ENCODE assay signal across 1 cellular context in the genomic region with DNA sequence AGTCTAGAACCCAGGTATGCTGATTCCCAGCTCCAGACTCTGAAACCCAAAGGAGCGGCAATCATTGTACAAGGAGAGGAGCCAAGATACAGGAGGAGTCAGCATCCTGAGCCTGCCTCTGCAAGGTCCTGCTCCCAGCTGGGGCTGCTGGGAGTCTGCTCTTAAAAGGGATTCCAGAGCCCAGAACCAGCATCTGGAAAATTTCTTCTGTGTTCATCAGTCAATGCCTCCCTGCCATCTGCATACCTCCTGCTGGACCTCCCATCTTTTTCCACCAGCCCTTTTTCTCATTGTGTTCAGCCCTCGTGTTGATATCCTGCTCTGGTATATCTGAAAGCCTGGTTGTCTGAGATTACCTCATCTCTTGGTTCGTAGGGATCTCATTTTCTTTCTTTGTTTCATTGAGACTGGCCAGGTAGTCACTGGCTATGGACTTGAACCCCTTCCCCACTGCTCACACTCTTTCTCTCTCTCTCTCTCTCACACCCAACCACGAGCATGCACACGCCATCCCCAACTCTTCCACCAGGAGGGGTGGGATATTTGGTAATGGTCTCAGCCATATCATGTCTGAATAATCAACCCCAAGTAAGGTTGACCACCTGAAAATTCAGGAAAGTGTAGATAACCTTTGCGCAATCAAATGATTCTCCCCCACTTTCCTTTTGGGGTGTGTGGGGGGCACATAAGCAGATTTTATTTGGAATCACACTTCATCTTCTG.
TF ChIP-seq lines count a peak whose summit lies in the region.

No MANE protein-coding gene starts in this region.

TF ChIP-seq in endothelial cell of umbilical vein, 7 proteins besides CTCF, POLR2A, EP300 and RAD21:
- TF ChIP-seq GATA2 (IDR thresholded peaks at IDR 0.05; ENCODE audit: insufficient read depth, insufficient read length, low read depth, low read length) (no peak), FOS (IDR thresholded peaks at IDR 0.05; ENCODE audit: borderline replicate concordance, insufficient read depth, low read length) (no peak), EZH2 (IDR thresholded peaks at IDR 0.05; ENCODE audit: borderline replicate concordance, low read depth, low read length, severe bottlenecking) (no peak), MAX (IDR thresholded peaks at IDR 0.05; ENCODE audit: insufficient read depth, insufficient read length) (no peak), JUN (IDR thresholded peaks at IDR 0.05; ENCODE audit: borderline replicate concordance, insufficient read depth, insufficient read length, low read depth) (no peak), MYC (IDR thresholded peaks at IDR 0.05; ENCODE audit: low read depth, low read length) (no peak), POLR2AphosphoS5 (IDR thresholded peaks at IDR 0.05; ENCODE audit: insufficient read depth, low read depth, low read length) (no peak)
